Comparison of ENCODE assay signal across 1 cellular context in the genomic region with DNA sequence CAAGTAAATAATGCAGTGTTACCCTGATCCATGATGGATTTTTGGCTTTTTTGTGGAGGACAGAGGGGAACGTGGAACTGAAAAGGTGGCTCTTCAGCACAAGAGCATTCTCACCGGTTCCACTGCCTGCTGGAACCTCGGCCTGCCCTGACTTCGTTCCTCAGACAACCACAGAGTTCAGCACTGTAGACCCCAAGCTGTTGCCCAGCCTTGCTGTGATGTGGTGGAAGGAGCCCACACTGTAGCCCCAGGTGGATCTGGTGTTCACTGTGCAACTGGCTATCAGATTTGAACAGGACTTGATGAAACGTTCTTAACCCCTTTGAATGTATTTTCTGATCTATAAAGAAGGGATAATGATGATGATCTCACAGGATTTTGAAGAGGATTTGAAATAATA.
TF ChIP-seq lines count a peak whose summit lies in the region.

No MANE protein-coding gene starts in this region.

TF ChIP-seq in K562, 482 proteins besides CTCF, POLR2A, EP300 and RAD21 (continued from another document):
- TF ChIP-seq NBN (IDR thresholded peaks at IDR 0.05; ENCODE audit: low read depth), result no peak
- no peak for TF ChIP-seq PCBP1 (IDR thresholded peaks at IDR 0.05; ENCODE audit: low read depth, low read length, poor library complexity, severe bottlenecking)
- no peak for TF ChIP-seq POLR2AphosphoS2 (IDR thresholded peaks at IDR 0.05; ENCODE audit: low read length)
- TF ChIP-seq, protein P1, sequence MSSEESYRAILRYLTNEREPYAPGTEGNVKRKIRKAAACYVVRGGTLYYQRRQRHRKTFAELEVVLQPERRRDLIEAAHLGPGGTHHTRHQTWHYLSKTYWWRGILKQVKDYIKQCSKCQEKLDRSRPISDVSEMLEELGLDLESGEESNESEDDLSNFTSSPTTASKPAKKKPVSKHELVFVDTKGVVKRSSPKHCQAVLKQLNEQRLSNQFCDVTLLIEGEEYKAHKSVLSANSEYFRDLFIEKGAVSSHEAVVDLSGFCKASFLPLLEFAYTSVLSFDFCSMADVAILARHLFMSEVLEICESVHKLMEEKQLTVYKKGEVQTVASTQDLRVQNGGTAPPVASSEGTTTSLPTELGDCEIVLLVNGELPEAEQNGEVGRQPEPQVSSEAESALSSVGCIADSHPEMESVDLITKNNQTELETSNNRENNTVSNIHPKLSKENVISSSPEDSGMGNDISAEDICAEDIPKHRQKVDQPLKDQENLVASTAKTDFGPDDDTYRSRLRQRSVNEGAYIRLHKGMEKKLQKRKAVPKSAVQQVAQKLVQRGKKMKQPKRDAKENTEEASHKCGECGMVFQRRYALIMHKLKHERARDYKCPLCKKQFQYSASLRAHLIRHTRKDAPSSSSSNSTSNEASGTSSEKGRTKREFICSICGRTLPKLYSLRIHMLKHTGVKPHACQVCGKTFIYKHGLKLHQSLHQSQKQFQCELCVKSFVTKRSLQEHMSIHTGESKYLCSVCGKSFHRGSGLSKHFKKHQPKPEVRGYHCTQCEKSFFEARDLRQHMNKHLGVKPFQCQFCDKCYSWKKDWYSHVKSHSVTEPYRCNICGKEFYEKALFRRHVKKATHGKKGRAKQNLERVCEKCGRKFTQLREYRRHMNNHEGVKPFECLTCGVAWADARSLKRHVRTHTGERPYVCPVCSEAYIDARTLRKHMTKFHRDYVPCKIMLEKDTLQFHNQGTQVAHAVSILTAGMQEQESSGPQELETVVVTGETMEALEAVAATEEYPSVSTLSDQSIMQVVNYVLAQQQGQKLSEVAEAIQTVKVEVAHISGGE (CRISPR knock-in tag; IDR thresholded peaks at IDR 0.05), result no peak
- TF ChIP-seq, protein P2, sequence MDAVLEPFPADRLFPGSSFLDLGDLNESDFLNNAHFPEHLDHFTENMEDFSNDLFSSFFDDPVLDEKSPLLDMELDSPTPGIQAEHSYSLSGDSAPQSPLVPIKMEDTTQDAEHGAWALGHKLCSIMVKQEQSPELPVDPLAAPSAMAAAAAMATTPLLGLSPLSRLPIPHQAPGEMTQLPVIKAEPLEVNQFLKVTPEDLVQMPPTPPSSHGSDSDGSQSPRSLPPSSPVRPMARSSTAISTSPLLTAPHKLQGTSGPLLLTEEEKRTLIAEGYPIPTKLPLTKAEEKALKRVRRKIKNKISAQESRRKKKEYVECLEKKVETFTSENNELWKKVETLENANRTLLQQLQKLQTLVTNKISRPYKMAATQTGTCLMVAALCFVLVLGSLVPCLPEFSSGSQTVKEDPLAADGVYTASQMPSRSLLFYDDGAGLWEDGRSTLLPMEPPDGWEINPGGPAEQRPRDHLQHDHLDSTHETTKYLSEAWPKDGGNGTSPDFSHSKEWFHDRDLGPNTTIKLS (IDR thresholded peaks at IDR 0.05; ENCODE audit: borderline replicate concordance, low read depth), result no peak
- TF ChIP-seq PPARD (CRISPR knock-in tag; IDR thresholded peaks at IDR 0.05), result no peak
- no peak for TF ChIP-seq LCOR (CRISPR knock-in tag; IDR thresholded peaks at IDR 0.05)
- TF ChIP-seq, protein P3, sequence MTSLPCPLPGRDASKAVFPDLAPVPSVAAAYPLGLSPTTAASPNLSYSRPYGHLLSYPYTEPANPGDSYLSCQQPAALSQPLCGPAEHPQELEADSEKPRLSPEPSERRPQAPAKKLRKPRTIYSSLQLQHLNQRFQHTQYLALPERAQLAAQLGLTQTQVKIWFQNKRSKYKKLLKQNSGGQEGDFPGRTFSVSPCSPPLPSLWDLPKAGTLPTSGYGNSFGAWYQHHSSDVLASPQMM (CRISPR knock-in tag; IDR thresholded peaks at IDR 0.05), result no peak
- TF ChIP-seq, protein P4, sequence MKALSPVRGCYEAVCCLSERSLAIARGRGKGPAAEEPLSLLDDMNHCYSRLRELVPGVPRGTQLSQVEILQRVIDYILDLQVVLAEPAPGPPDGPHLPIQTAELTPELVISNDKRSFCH (CRISPR knock-in tag; IDR thresholded peaks at IDR 0.05), result no peak
- TF ChIP-seq, protein P4 (tag; IDR thresholded peaks at IDR 0.05), result no peak
- TF ChIP-seq, protein P5, sequence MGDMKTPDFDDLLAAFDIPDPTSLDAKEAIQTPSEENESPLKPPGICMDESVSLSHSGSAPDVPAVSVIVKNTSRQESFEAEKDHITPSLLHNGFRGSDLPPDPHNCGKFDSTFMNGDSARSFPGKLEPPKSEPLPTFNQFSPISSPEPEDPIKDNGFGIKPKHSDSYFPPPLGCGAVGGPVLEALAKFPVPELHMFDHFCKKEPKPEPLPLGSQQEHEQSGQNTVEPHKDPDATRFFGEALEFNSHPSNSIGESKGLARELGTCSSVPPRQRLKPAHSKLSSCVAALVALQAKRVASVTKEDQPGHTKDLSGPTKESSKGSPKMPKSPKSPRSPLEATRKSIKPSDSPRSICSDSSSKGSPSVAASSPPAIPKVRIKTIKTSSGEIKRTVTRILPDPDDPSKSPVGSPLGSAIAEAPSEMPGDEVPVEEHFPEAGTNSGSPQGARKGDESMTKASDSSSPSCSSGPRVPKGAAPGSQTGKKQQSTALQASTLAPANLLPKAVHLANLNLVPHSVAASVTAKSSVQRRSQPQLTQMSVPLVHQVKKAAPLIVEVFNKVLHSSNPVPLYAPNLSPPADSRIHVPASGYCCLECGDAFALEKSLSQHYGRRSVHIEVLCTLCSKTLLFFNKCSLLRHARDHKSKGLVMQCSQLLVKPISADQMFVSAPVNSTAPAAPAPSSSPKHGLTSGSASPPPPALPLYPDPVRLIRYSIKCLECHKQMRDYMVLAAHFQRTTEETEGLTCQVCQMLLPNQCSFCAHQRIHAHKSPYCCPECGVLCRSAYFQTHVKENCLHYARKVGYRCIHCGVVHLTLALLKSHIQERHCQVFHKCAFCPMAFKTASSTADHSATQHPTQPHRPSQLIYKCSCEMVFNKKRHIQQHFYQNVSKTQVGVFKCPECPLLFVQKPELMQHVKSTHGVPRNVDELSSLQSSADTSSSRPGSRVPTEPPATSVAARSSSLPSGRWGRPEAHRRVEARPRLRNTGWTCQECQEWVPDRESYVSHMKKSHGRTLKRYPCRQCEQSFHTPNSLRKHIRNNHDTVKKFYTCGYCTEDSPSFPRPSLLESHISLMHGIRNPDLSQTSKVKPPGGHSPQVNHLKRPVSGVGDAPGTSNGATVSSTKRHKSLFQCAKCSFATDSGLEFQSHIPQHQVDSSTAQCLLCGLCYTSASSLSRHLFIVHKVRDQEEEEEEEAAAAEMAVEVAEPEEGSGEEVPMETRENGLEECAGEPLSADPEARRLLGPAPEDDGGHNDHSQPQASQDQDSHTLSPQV (IDR thresholded peaks at IDR 0.05), result no peak
- TF ChIP-seq TRIM24 (IDR thresholded peaks at IDR 0.05), result no peak
- no peak for TF ChIP-seq TAL1 (IDR thresholded peaks at IDR 0.05)
- TF ChIP-seq HNRNPUL1 (IDR thresholded peaks at IDR 0.05; ENCODE audit: low read length), result no peak
